Comparison of ENCODE assay signal across 20 cellular contexts in genomic region chr5:180391276-180391675, GRCh38.
"Had no signal": no experiment of that assay in that cellular context is flagged by ENCODE, and none has a peak within 500 bp of the region (broad histone marks: within the 10 kb centered on the region; RNA-seq: fewer than 3 reads in every experiment).

No MANE protein-coding gene starts in this region.

- ATAC-seq: gastroesophageal sphincter; psoas muscle; stimulated activated memory B cell treated with anti-CD40 and anti-IgM and Interleukin-4, amounts not matched to agents 10 μg/mL and 1 μg/mL and 100 μg/mL, for 72 hours had no signal

- DNase-seq: effector CD4-positive, alpha-beta T cell; esophagus squamous epithelium; foreskin fibroblast; glutamatergic neuron; kidney; left cardiac atrium; left ventricle myocardium inferior; lower lobe of right lung; mesenchymal stem cell; midbrain; occipital lobe; psoas muscle; retina; right lobe of liver; stimulated activated CD4-positive, alpha-beta T cell treated with anti-CD3 and anti-CD28 coated beads, Interleukin-15, amount 100 ng/mL, for 24 hours; stimulated activated CD4-positive, alpha-beta T cell treated with anti-CD3 and anti-CD28 coated beads, Interleukin-1b, Interleukin-23, amount 100 ng/mL, for 48 hours; stimulated activated CD4-positive, alpha-beta T cell treated with anti-CD3 and anti-CD28 coated beads, Interleukin-4, amount 100 ng/mL, for 24 hours; upper lobe of left lung had no signal

- FAIRE-seq: kidney had no signal
